In genomic region chr1:229964281-229964680, GRCh38 we compare ENCODE assay signal across 32 cellular contexts.
"Had no signal": no experiment of that assay in that cellular context is flagged by ENCODE, and none has a peak within 500 bp of the region (broad histone marks: within the 10 kb centered on the region; RNA-seq: fewer than 3 reads in every experiment).

No MANE protein-coding gene starts in this region.

- H3K4me1 Mint-ChIP-seq: activated B cell treated with CpG ODN at 0.5 μM for 24 hours; activated naive CD4-positive, alpha-beta T cell treated with anti-CD3 and anti-CD28 coated beads, Interleukin-2, amount 10 ng/mL, durations not matched to agents 7 days and 5 days; activated naive CD8-positive, alpha-beta T cell treated with anti-CD3 and anti-CD28 coated beads, Interleukin-2, amount 50 U/mL, for 24 hours; brain had no signal

- H3K9me3 Mint-ChIP-seq: activated CD4-positive, alpha-beta memory T cell treated with anti-CD3 and anti-CD28 coated beads for 36 hours; activated naive CD4-positive, alpha-beta T cell treated with anti-CD3 and anti-CD28 coated beads, Interleukin-2, amount 10 ng/mL, durations not matched to agents 7 days and 5 days had no signal

- DNase-seq: activated B cell treated with CpG ODN at 0.5 μM for 24 hours; activated CD4-positive, alpha-beta memory T cell treated with anti-CD3 and anti-CD28 coated beads for 36 hours; activated CD4-positive, alpha-beta T cell treated with anti-CD3 and anti-CD28 coated beads for 4 hours; activated CD4-positive, alpha-beta T cell treated with anti-CD3 and anti-CD28 coated beads, Interleukin-2, amount 50 U/mL, for 1 hour; activated CD4-positive, CD25-positive, alpha-beta regulatory T cell treated with anti-CD3 and anti-CD28 coated beads, Interleukin-2, amount 50 U/mL, for 72 hours; activated CD8-positive, alpha-beta memory T cell treated with anti-CD3 and anti-CD28 coated beads, Interleukin-2, amount 50 U/mL, for 4 hours; activated effector memory CD4-positive, alpha-beta T cell treated with Interleukin-2 at 50 U/mL for 16 hours; activated naive CD4-positive, alpha-beta T cell treated with anti-CD3 and anti-CD28 coated beads, Interleukin-2, amount 10 ng/mL, durations not matched to agents 7 days and 5 days; activated naive CD8-positive, alpha-beta T cell treated with anti-CD3 and anti-CD28 coated beads, Interleukin-2, amount 50 U/mL, for 24 hours; activated T-cell treated with anti-CD3 and anti-CD28 coated beads for 4 hours; activated T-cell treated with anti-CD3 and anti-CD28 coated beads, Interleukin-2, amount 50 U/mL, for 4 hours; caudate nucleus; cerebellar nuclear complex; Karpas-422; MG63; NCI-H1048; NCI-H1105 treated with DMSO at 0.1 percent for 48 hours; NCI-H1436; NCI-H1694; NCI-H1930; NCI-H2081 treated with DMSO at 0.1 percent for 48 hours; NCI-H345; NCI-H524 treated with DMSO at 0.1 percent for 48 hours; PC-3; SW 1271; T-helper 1 cell; T-helper 2 cell; T-helper 9 cell had no signal

- H3K27ac Mint-ChIP-seq: activated B cell treated with CpG ODN at 0.5 μM for 24 hours; activated CD4-positive, alpha-beta memory T cell treated with anti-CD3 and anti-CD28 coated beads for 36 hours; activated naive CD4-positive, alpha-beta T cell treated with anti-CD3 and anti-CD28 coated beads, Interleukin-2, amount 10 ng/mL, durations not matched to agents 7 days and 5 days; activated naive CD8-positive, alpha-beta T cell; activated naive CD8-positive, alpha-beta T cell treated with anti-CD3 and anti-CD28 coated beads, Interleukin-2, amount 50 U/mL, for 24 hours; brain had no signal

- H3K4me3 Mint-ChIP-seq: activated B cell treated with CpG ODN at 0.5 μM for 24 hours; activated CD4-positive, alpha-beta memory T cell treated with anti-CD3 and anti-CD28 coated beads for 36 hours; activated naive CD4-positive, alpha-beta T cell treated with anti-CD3 and anti-CD28 coated beads, Interleukin-2, amount 10 ng/mL, durations not matched to agents 7 days and 5 days; activated naive CD8-positive, alpha-beta T cell; activated naive CD8-positive, alpha-beta T cell treated with anti-CD3 and anti-CD28 coated beads, Interleukin-2, amount 50 U/mL, for 24 hours; activated T-cell treated with anti-CD3 and anti-CD28 coated beads, Interleukin-2, amount 50 U/mL, for 4 hours; brain had no signal

- H3K36me3 Mint-ChIP-seq: activated CD4-positive, alpha-beta memory T cell treated with anti-CD3 and anti-CD28 coated beads for 36 hours; activated naive CD4-positive, alpha-beta T cell treated with anti-CD3 and anti-CD28 coated beads, Interleukin-2, amount 10 ng/mL, durations not matched to agents 7 days and 5 days; activated naive CD8-positive, alpha-beta T cell; brain had no signal

- ATAC-seq: activated naive CD8-positive, alpha-beta T cell treated with anti-CD3 and anti-CD28 coated beads, Interleukin-2, amount 50 U/mL, for 24 hours; activated T-cell treated with anti-CD3 and anti-CD28 coated beads, Interleukin-2, amount 50 U/mL, for 4 hours; K562; PC-3; Right ventricle myocardium inferior had no signal
